In the genomic region with DNA sequence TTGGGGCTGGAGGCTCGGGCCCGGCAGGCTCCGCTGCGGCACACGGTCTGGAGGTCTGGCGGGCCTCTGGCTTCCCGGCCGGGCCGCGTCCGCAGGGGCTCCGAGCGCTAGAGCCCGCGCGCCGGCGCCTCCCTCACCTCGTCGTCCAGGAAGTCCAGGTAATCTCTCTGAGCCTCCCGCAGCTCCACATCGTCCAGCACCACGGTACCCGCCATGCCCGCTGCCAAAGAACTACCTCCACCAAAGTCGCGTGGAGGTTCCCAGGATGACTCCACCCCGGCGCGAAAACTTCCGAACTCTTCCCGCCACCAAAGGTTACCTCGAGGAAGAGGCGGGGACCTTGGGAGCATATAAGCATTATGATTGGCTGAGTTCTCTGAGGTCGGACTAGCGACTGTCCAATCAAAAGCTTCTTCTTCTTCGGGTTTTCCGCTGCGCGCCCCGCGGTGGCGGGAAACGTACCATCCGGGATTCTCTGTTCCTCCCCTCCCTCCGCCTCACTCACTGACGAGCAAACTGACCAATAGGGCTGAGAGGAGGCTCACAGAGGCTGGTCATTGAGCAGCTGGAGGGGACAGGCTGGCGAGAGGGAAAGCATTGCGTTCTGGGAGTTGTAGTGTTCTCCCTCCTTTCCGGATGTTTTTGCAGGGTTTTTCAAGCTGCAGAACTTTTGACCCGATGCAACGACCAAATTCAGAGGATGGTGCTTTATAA, we compare ENCODE assay signal across 8 cellular contexts. TPM values are rescaled to one million over a fixed set of nuclear protein-coding genes. Genes with fewer than 3 reads are reported as not detected.
DNase-seq lines count a peak whose midpoint lies in the region; ATAC-seq, FAIRE-seq and TF ChIP-seq lines count a peak whose summit lies in the region.

MCM3 (minus strand) TSS at position 283 of the 714 bp plus-strand sequence; CDS start at position 215, 68 bp downstream.

- peak within 1 kb of the TSS; percentile 92 for H3K27ac ChIP-seq in SU-DHL-6 (ENCODE audit: low read depth, low read length)
- H3K27ac ChIP-seq in pancreas: peak within 1 kb of the TSS in 2 of 4 donors; percentile 37 to 56
- H3K27ac ChIP-seq in tibial artery: peak within 1 kb of the TSS; percentile 60 to 67

- H3K9me3 Mint-ChIP-seq in activated naive CD8-positive, alpha-beta T cell treated with anti-CD3 and anti-CD28 coated beads, Interleukin-2, amount 50 U/mL, for 24 hours: no peaks in the 10 kb centered on the region

- peak within 1 kb of the TSS; percentile 76 for H2AFZ ChIP-seq in SU-DHL-6 (ENCODE audit: low read depth, low read length, severe bottlenecking)

- H3K4me3 Mint-ChIP-seq in activated naive CD8-positive, alpha-beta T cell treated with anti-CD3 and anti-CD28 coated beads, Interleukin-2, amount 50 U/mL, for 24 hours: no peak within 1 kb of the TSS

- H3K9me2 ChIP-seq in SU-DHL-6 (replicated peaks; ENCODE audit: insufficient read depth, low read length): no peaks in the 10 kb centered on the region

- DNase-seq in NCI-H128 (lab: John Stamatoyannopoulos, UW; ENCODE audit: unreplicated experiment) (peak; percentile 95), Right ventricle myocardium superior (peak; percentile 98), pancreas (peak; percentile 89 to 98 (median 97)), tibial artery (peak; percentile 98 to 99)
- peak; percentile 93 for DNase-seq in activated naive CD8-positive, alpha-beta T cell treated with anti-CD3 and anti-CD28 coated beads, Interleukin-2, amount 50 U/mL, for 24 hours

- intact Hi-C loops in Right ventricle myocardium superior (cut with DNase I): loop anchor here (5.0 kb wide), 3 partner anchors 78 to 378 kb away; partner anchors contain the start of gene PAQR8
- intact Hi-C loops in pancreas (cut with DNase I): no loop called here
- intact Hi-C loops in tibial artery (cut with DNase I; ENCODE audit: low total_unique reads): loop anchor here (5.0 to 10.0 kb wide), 4 partner anchors 78 to 383 kb away; partner anchors contain the start of gene PAQR8

- peaks cover 29% of the 10 kb centered on the region for H3F3A ChIP-seq in SU-DHL-6 (ENCODE audit: insufficient read depth)

- no peaks in the 10 kb centered on the region for H3K27me3 Mint-ChIP-seq in activated naive CD8-positive, alpha-beta T cell treated with anti-CD3 and anti-CD28 coated beads, Interleukin-2, amount 50 U/mL, for 24 hours

- H3K4me3 ChIP-seq in SU-DHL-6 (ENCODE audit: insufficient read depth, low read length, poor library complexity, severe bottlenecking) (peak within 1 kb of the TSS; percentile 94), pancreas (peak within 1 kb of the TSS; percentile 73 to 92 (median 81)), tibial artery (peak within 1 kb of the TSS; percentile 69 to 88)

- H4K20me1 ChIP-seq in SU-DHL-6 (ENCODE audit: low read depth, low read length): peaks cover 33% of the 10 kb centered on the region

- peaks cover 49% of the 10 kb centered on the region for H3K79me2 ChIP-seq in SU-DHL-6 (ENCODE audit: insufficient read depth, low read length)

- H3K36me3 ChIP-seq in SU-DHL-6 (ENCODE audit: low read length) (peaks cover 44% of the 10 kb centered on the region), pancreas (peaks cover 0 to 27% (median 15%) of the 10 kb centered on the region in 3 donors), tibial artery (peaks cover 26 to 32% (median 30%) of the 10 kb centered on the region in 3 donors)

- peak within 1 kb of the TSS; percentile 87 for H3K9ac ChIP-seq in SU-DHL-6 (ENCODE audit: low read length)

- no peaks in the 10 kb centered on the region for H3K27me3 ChIP-seq in SU-DHL-6 (ENCODE audit: low read length)
- no peaks in the 10 kb centered on the region for H3K27me3 ChIP-seq in pancreas
- no peaks in the 10 kb centered on the region for H3K27me3 ChIP-seq in tibial artery

- ATAC-seq in HG02678 (IDR thresholded peaks at IDR 0.05; ENCODE audit: unreplicated experiment) (peak; percentile 97), Right ventricle myocardium superior (ENCODE audit: poor library complexity) (peak; percentile 100), pancreas (peak; percentile 98 to 99 (median 99))
- ATAC-seq in activated naive CD8-positive, alpha-beta T cell treated with anti-CD3 and anti-CD28 coated beads, Interleukin-2, amount 50 U/mL, for 24 hours: peak; percentile 98

- H3K4me2 ChIP-seq in SU-DHL-6 (ENCODE audit: low read depth, low read length, poor library complexity, severe bottlenecking): peak within 1 kb of the TSS; percentile 90

- H3K36me3 Mint-ChIP-seq in activated naive CD8-positive, alpha-beta T cell treated with anti-CD3 and anti-CD28 coated beads, Interleukin-2, amount 50 U/mL, for 24 hours (ENCODE audit: low read depth): peaks cover 45% of the 10 kb centered on the region

- H3K4me1 ChIP-seq in pancreas (peaks cover 0 to 13% (median 3%) of the 10 kb centered on the region in 3 donors), tibial artery (peaks cover 0 to 14% (median 8%) of the 10 kb centered on the region in 4 donors)

- H3K4me1 Mint-ChIP-seq in activated naive CD8-positive, alpha-beta T cell treated with anti-CD3 and anti-CD28 coated beads, Interleukin-2, amount 50 U/mL, for 24 hours: peaks cover 45% of the 10 kb centered on the region

- peak within 1 kb of the TSS; percentile 38 for H3K27ac Mint-ChIP-seq in activated naive CD8-positive, alpha-beta T cell treated with anti-CD3 and anti-CD28 coated beads, Interleukin-2, amount 50 U/mL, for 24 hours

- H3K9me3 ChIP-seq in SU-DHL-6 (ENCODE audit: insufficient read depth, low read length) (no peaks in the 10 kb centered on the region), pancreas (no peaks in the 10 kb centered on the region), tibial artery (no peaks in the 10 kb centered on the region)

- 0% methylated on average over 48 to 52 of the region's 52 CpGs for WGBS in pancreas, 2 donors

- TF ChIP-seq CTCF in SU-DHL-6 (IDR thresholded peaks at IDR 0.05; ENCODE audit: insufficient read depth, low read length, poor library complexity, severe bottlenecking): no peak
- TF ChIP-seq CTCF in pancreas (IDR thresholded peaks at IDR 0.05): peak in 1 of 4 donors; percentile 10
- peak; percentile 17 to 22 for TF ChIP-seq CTCF in tibial artery (IDR thresholded peaks at IDR 0.05)

- peak; percentile 47 for TF ChIP-seq POLR2A in GM10847 (IDR thresholded peaks at IDR 0.05; ENCODE audit: extremely low read depth, insufficient read length)

- peak; percentile 98 for FAIRE-seq in pancreas (lab: Jason Lieb, UNC)

RNA-seq across cellular contexts. Expression of gene MCM3, which starts in this region (rescaled TPM):
- total RNA-seq in Right ventricle myocardium superior: 19.3 TPM
- total RNA-seq in pancreas: 10 to 100 TPM in 4 of 6 donors, 1 to 10 TPM in 2; 7.0 to 19.4 (median 12.1) TPM
- polyA plus RNA-seq in pancreas: 10 to 100 TPM in 1 of 2 donors, 1 to 10 TPM in 1; 7.4 to 13.6 TPM

Comparison
In these comparisons a context has a peak if more than half of its experiments do, and no peak if none do; other contexts are left out.
1. intact Hi-C loops: an anchor here in Right ventricle myocardium superior (5.0 kb wide) and tibial artery (5.0 to 10.0 kb wide); none called in pancreas.